21 cellular contexts compared by ENCODE assay signal in genomic region chr4:178953447-178954120, GRCh38.
"Had no signal": no experiment of that assay in that cellular context is flagged by ENCODE, and none has a peak within 500 bp of the region (broad histone marks: within the 10 kb centered on the region; RNA-seq: fewer than 3 reads in every experiment).

No MANE protein-coding gene starts in this region.

- H3K4me3 ChIP-seq: MG63 had no signal

- H3K27me3 ChIP-seq: MG63 had no signal

- H3K4me1 Mint-ChIP-seq: activated B cell treated with CpG ODN at 0.5 μM for 24 hours; activated CD4-positive, alpha-beta T cell treated with anti-CD3 and anti-CD28 coated beads, Interleukin-2, amount 10 ng/mL, durations not matched to agents 7 days and 5 days had no signal

- H3K36me3 ChIP-seq: MG63 had no signal

- H3K27ac Mint-ChIP-seq: activated B cell treated with CpG ODN at 0.5 μM for 24 hours; activated CD4-positive, alpha-beta memory T cell treated with anti-CD3 and anti-CD28 coated beads for 36 hours; activated CD4-positive, alpha-beta T cell treated with anti-CD3 and anti-CD28 coated beads, Interleukin-2, amount 10 ng/mL, durations not matched to agents 7 days and 5 days; activated naive CD4-positive, alpha-beta T cell treated with anti-CD3 and anti-CD28 coated beads, Interleukin-2, amount 50 U/mL, for 72 hours; T-helper 1 cell treated with Interleukin-12 subunit alpha and Interleukin-12 subunit beta and Interleukin-4 antibody, amounts not matched to agents 30 μg/mL and 1 μg/mL, for 36 hours had no signal

- H3K4me3 Mint-ChIP-seq: activated B cell treated with CpG ODN at 0.5 μM for 24 hours; activated CD4-positive, alpha-beta memory T cell treated with anti-CD3 and anti-CD28 coated beads for 36 hours; activated CD4-positive, alpha-beta T cell treated with anti-CD3 and anti-CD28 coated beads, Interleukin-2, amount 10 ng/mL, durations not matched to agents 7 days and 5 days; activated T-cell treated with anti-CD3 and anti-CD28 coated beads, Interleukin-2, amount 50 U/mL, for 4 hours; T-helper 1 cell treated with Interleukin-12 subunit alpha and Interleukin-12 subunit beta and Interleukin-4 antibody, amounts not matched to agents 30 μg/mL and 1 μg/mL, for 36 hours had no signal

- ATAC-seq: activated naive CD4-positive, alpha-beta T cell treated with anti-CD3 and anti-CD28 coated beads, Interleukin-2, amount 50 U/mL, for 72 hours; activated T-cell treated with anti-CD3 and anti-CD28 coated beads, Interleukin-2, amount 50 U/mL, for 4 hours; PC-3 had no signal

- DNase-seq: activated B cell treated with CpG ODN at 0.5 μM for 24 hours; activated CD4-positive, alpha-beta memory T cell treated with anti-CD3 and anti-CD28 coated beads for 36 hours; activated CD4-positive, alpha-beta T cell treated with anti-CD3 and anti-CD28 coated beads, Interleukin-2, amount 10 ng/mL, durations not matched to agents 7 days and 5 days; activated CD8-positive, alpha-beta memory T cell treated with anti-CD3 and anti-CD28 coated beads for 24 hours; activated effector memory CD4-positive, alpha-beta T cell treated with anti-CD3 and anti-CD28 coated beads, Interleukin-2, amount 50 U/mL, for 16 hours; activated naive CD4-positive, alpha-beta T cell treated with Interleukin-2 at 50 U/mL for 16 hours; activated T-cell treated with anti-CD3 and anti-CD28 coated beads, Interleukin-2, amount 50 U/mL, for 4 hours; anterior cingulate cortex; caudate nucleus; MG63; MV-4-11; NCI-H1092 treated with DMSO at 0.1 percent for 48 hours; NCI-H1417 treated with DMSO at 0.1 percent for 48 hours; NCI-H1694; NCI-H2029; NCI-H510A treated with DMSO at 0.1 percent for 48 hours; NCI-H69; PC-3; SHP77 treated with DMSO at 0.1 percent for 48 hours had no signal

- H3K9me3 ChIP-seq: MG63 had no signal

- H3K27me3 Mint-ChIP-seq: activated B cell treated with CpG ODN at 0.5 μM for 24 hours; activated CD4-positive, alpha-beta memory T cell treated with anti-CD3 and anti-CD28 coated beads for 36 hours; activated CD4-positive, alpha-beta T cell treated with anti-CD3 and anti-CD28 coated beads, Interleukin-2, amount 10 ng/mL, durations not matched to agents 7 days and 5 days had no signal
